10 cellular contexts compared by ENCODE assay signal in genomic region chr3:72265250-72265649, GRCh38.
DNase-seq lines count a peak whose midpoint lies in the region; ATAC-seq, FAIRE-seq and TF ChIP-seq lines count a peak whose summit lies in the region.
"Had no signal": no experiment of that assay in that cellular context is flagged by ENCODE, and none has a peak within 500 bp of the region (broad histone marks: within the 10 kb centered on the region; RNA-seq: fewer than 3 reads in every experiment).

No MANE protein-coding gene starts in this region.

- H3K4me3 Mint-ChIP-seq in activated naive CD8-positive, alpha-beta T cell treated with anti-CD3 and anti-CD28 coated beads, Interleukin-2, amount 50 U/mL, for 24 hours, result no peak overlapping the region

- H3K4me3 ChIP-seq in cardiac muscle cell (no peak overlapping the region), fibroblast of the aortic adventitia (ENCODE audit: low read depth, low read length) (no peak overlapping the region), tibial artery (no peak overlapping the region)

- peak; percentile 47 to 60 for DNase-seq in cardiac muscle cell (ENCODE audit: low read depth in 1 of 2, low spot score in 1 of 2)
- DNase-seq in Right ventricle myocardium superior, result no peak
- peak; percentile 62 for DNase-seq in OCI-M1 (lab: John Stamatoyannopoulos, UW)
- peak; percentile 56 for DNase-seq in fibroblast of the aortic adventitia (ENCODE audit: low read depth)
- no peak for DNase-seq in tibial artery
- no peak for DNase-seq in activated naive CD8-positive, alpha-beta T cell treated with anti-CD3 and anti-CD28 coated beads, Interleukin-2, amount 50 U/mL, for 24 hours
- no peak for DNase-seq in HTR-8/SVneo (ENCODE audit: insufficient read length, low spot score)
- DNase-seq: activated naive CD4-positive, alpha-beta T cell treated with Interleukin-2 at 50 U/mL for 16 hours; stimulated activated CD4-positive, alpha-beta T cell treated with anti-CD3 and anti-CD28 coated beads, Interleukin-15, amount 100 ng/mL, for 24 hours had no signal

- H3K36me3 Mint-ChIP-seq in activated naive CD8-positive, alpha-beta T cell treated with anti-CD3 and anti-CD28 coated beads, Interleukin-2, amount 50 U/mL, for 24 hours (ENCODE audit: low read depth), result no peaks in the 10 kb centered on the region

- H3K27me3 ChIP-seq in cardiac muscle cell (no peaks in the 10 kb centered on the region), tibial artery (no peaks in the 10 kb centered on the region)

- peaks cover 10% of the 10 kb centered on the region for H3K9me3 Mint-ChIP-seq in activated naive CD8-positive, alpha-beta T cell treated with anti-CD3 and anti-CD28 coated beads, Interleukin-2, amount 50 U/mL, for 24 hours

- H3K36me3 ChIP-seq in cardiac muscle cell, result no peaks in the 10 kb centered on the region
- no peaks in the 10 kb centered on the region for H3K36me3 ChIP-seq in tibial artery

- H3K4me1 Mint-ChIP-seq in activated naive CD8-positive, alpha-beta T cell treated with anti-CD3 and anti-CD28 coated beads, Interleukin-2, amount 50 U/mL, for 24 hours, result peaks cover 57% of the 10 kb centered on the region

- no peak for ATAC-seq in Right ventricle myocardium superior (ENCODE audit: poor library complexity)
- ATAC-seq in GM21515 (IDR thresholded peaks at IDR 0.05; ENCODE audit: unreplicated experiment), result no peak
- no peak for ATAC-seq in activated naive CD8-positive, alpha-beta T cell treated with anti-CD3 and anti-CD28 coated beads, Interleukin-2, amount 50 U/mL, for 24 hours

- intact Hi-C loops in Right ventricle myocardium superior (cut with DNase I), result loop anchor here (10.0 kb wide), 1 partner anchor 390 kb away; no protein-coding TSS in a partner anchor
- intact Hi-C loops in tibial artery (cut with DNase I; ENCODE audit: low total_unique reads), result loop anchor here (10.0 kb wide), 1 partner anchor 170 kb away; no protein-coding TSS in a partner anchor

- H3K9me3 ChIP-seq in cardiac muscle cell (ENCODE audit: low read depth), result no peaks in the 10 kb centered on the region
- H3K9me3 ChIP-seq in tibial artery, result no peaks in the 10 kb centered on the region

- no peak overlapping the region for H3K27ac Mint-ChIP-seq in activated naive CD8-positive, alpha-beta T cell treated with anti-CD3 and anti-CD28 coated beads, Interleukin-2, amount 50 U/mL, for 24 hours

- peaks cover 4% of the 10 kb centered on the region for H3K27me3 Mint-ChIP-seq in activated naive CD8-positive, alpha-beta T cell treated with anti-CD3 and anti-CD28 coated beads, Interleukin-2, amount 50 U/mL, for 24 hours

- TF ChIP-seq CTCF in cardiac muscle cell (IDR thresholded peaks at IDR 0.05; ENCODE audit: low read depth, low read length), result peak; percentile 52
- peak; percentile 40 for TF ChIP-seq CTCF in fibroblast of the aortic adventitia (IDR thresholded peaks at IDR 0.05; ENCODE audit: insufficient read depth, low read length)
- TF ChIP-seq CTCF in tibial artery (IDR thresholded peaks at IDR 0.05), result peak; percentile 27 to 38

- H3K4me1 ChIP-seq in cardiac muscle cell (ENCODE audit: low read depth), result peaks cover 26% of the 10 kb centered on the region
- H3K4me1 ChIP-seq in tibial artery, result peaks cover 0 to 31% (median 25%) of the 10 kb centered on the region in 4 donors

- no peak for FAIRE-seq in HTR-8/SVneo (lab: Jason Lieb, UNC)

- no peak overlapping the region for H3K27ac ChIP-seq in cardiac muscle cell
- H3K27ac ChIP-seq in tibial artery, result no peak overlapping the region

Comparison
In these comparisons a context has a peak if more than half of its experiments do, and no peak if none do; other contexts are left out.
1. DNase-seq: peak in cardiac muscle cell (2 of 2), OCI-M1 (single experiment) and fibroblast of the aortic adventitia (single experiment); none in Right ventricle myocardium superior (single experiment), tibial artery (0 of 2), activated naive CD8-positive, alpha-beta T cell treated with anti-CD3 and anti-CD28 coated beads, Interleukin-2, amount 50 U/mL, for 24 hours (single experiment) and HTR-8/SVneo (single experiment).
2. Peak in every context shown above with its lines, with median percentiles within 50 percentile points of each other: CTCF ChIP-seq.